8 cellular contexts compared by ENCODE assay signal in the genomic region with DNA sequence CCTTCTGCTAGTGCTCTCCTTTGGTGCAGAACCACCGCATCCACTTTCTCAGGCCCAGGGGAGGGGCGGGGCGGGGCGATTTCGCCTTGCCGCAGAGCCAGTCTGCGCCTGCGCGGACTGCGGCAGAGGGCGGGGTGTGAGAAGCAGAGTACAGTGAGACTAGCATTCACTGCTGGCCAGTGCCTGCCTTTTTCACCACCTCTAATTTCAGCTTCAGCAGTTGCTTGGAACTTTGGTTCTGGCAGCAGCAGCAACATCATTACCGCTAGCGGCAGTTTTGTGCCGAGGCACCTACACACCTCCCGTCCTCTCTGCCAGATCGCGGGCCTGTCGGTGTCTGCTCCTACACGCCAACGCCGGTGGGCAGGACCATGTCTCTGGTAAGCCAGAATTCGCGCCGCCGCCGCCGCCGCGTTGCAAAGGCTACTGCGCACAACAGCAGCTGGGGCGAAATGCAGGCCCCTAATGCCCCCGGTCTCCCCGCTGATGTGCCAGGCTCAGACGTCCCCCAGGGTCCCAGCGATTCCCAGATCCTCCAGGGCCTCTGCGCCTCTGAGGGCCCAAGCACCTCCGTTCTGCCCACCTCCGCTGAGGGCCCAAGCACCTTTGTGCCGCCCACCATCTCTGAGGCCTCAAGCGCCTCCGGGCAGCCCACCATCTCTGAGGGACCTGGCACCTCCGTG. TPM values are rescaled to one million over a fixed set of nuclear protein-coding genes. Genes with fewer than 3 reads are reported as not detected.
A peak's percentile ranks its signal among the peaks of the same experiment; 100 is the strongest.
DNase-seq lines count a peak whose midpoint lies in the region; ATAC-seq and TF ChIP-seq lines count a peak whose summit lies in the region.

A gene with protein sequence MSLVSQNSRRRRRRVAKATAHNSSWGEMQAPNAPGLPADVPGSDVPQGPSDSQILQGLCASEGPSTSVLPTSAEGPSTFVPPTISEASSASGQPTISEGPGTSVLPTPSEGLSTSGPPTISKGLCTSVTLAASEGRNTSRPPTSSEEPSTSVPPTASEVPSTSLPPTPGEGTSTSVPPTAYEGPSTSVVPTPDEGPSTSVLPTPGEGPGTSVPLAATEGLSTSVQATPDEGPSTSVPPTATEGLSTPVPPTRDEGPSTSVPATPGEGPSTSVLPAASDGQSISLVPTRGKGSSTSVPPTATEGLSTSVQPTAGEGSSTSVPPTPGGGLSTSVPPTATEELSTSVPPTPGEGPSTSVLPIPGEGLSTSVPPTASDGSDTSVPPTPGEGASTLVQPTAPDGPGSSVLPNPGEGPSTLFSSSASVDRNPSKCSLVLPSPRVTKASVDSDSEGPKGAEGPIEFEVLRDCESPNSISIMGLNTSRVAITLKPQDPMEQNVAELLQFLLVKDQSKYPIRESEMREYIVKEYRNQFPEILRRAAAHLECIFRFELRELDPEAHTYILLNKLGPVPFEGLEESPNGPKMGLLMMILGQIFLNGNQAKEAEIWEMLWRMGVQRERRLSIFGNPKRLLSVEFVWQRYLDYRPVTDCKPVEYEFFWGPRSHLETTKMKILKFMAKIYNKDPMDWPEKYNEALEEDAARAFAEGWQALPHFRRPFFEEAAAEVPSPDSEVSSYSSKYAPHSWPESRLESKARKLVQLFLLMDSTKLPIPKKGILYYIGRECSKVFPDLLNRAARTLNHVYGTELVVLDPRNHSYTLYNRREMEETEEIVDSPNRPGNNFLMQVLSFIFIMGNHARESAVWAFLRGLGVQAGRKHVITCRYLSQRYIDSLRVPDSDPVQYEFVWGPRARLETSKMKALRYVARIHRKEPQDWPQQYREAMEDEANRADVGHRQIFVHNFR (plus strand): TSS at position 151 of the 683 bp plus-strand sequence. CDS start 221 bp downstream, at position 372.

- H3K9ac ChIP-seq in mesenchymal stem cell (ENCODE audit: low read length), result peak within 1 kb of the TSS; percentile 84

- H3K9me3 Mint-ChIP-seq in effector memory CD8-positive, alpha-beta T cell, result no peaks in the 10 kb centered on the region

- peak within 1 kb of the TSS; percentile 93 to 94 for H3K4me3 Mint-ChIP-seq in effector memory CD8-positive, alpha-beta T cell

- peaks cover 2% of the 10 kb centered on the region for H3K79me1 ChIP-seq in mesenchymal stem cell (replicated peaks; ENCODE audit: low read length, poor library complexity, severe bottlenecking)

- no peak within 1 kb of the TSS for H2BK120ac ChIP-seq in mesenchymal stem cell (ENCODE audit: low read depth, low read length)

- no peaks in the 10 kb centered on the region for H3K27me3 Mint-ChIP-seq in effector memory CD8-positive, alpha-beta T cell

- H4K91ac ChIP-seq in mesenchymal stem cell (ENCODE audit: low read length), result no peak within 1 kb of the TSS

- no peaks in the 10 kb centered on the region for H3K36me3 ChIP-seq in mesenchymal stem cell (ENCODE audit: control insufficient read depth in 1 of 2, insufficient read depth in 2 of 2, low read depth in 1 of 2, low read length in 2 of 2)

- ATAC-seq in GM18861 (IDR thresholded peaks at IDR 0.05; ENCODE audit: unreplicated experiment), result peak; percentile 85
- peak; percentile 93 for ATAC-seq in HG03095 (IDR thresholded peaks at IDR 0.05; ENCODE audit: unreplicated experiment)
- peak; percentile 77 for ATAC-seq in effector memory CD8-positive, alpha-beta T cell (replicated peaks)

- no peak within 1 kb of the TSS for H2AFZ ChIP-seq in mesenchymal stem cell (ENCODE audit: low read depth, low read length)

- no peak for TF ChIP-seq CTCF in 22Rv1 (IDR thresholded peaks at IDR 0.05)

- peak within 1 kb of the TSS; percentile 85 to 90 for H3K27ac Mint-ChIP-seq in effector memory CD8-positive, alpha-beta T cell

- H2BK15ac ChIP-seq in mesenchymal stem cell (ENCODE audit: low read depth, poor library complexity, severe bottlenecking), result no peak within 1 kb of the TSS

- H3K4me2 ChIP-seq in mesenchymal stem cell (ENCODE audit: low read length, poor library complexity, severe bottlenecking), result peak within 1 kb of the TSS; percentile 62

- no peaks in the 10 kb centered on the region for H3K27me3 ChIP-seq in mesenchymal stem cell (ENCODE audit: control insufficient read depth in 1 of 2, insufficient read depth in 1 of 2, low read length in 2 of 2)

- DNase-seq in NCI-H345 treated with DMSO at 0.1 percent for 48 hours (lab: John Stamatoyannopoulos, UW; ENCODE audit: unreplicated experiment) (peak; percentile 61), mesenchymal stem cell (peak; percentile 29)
- DNase-seq in activated CD8-positive, alpha-beta memory T cell treated with anti-CD3 and anti-CD28 coated beads for 4 hours (ENCODE audit: low read depth in 2 of 2), result peak; percentile 56 to 60
- DNase-seq in effector memory CD8-positive, alpha-beta T cell, result peak; percentile 66 to 70 (median 70)
- peak; percentile 71 for DNase-seq in stimulated activated CD8-positive, alpha-beta memory T cell treated with anti-CD3 and anti-CD28 coated beads, Interleukin-12 subunit alpha, Interleukin-12 subunit beta, amount 100 ng/mL, for 4 hours (ENCODE audit: low read depth)

- H3K23ac ChIP-seq in mesenchymal stem cell (ENCODE audit: low read length in 2 of 2), result no peak within 1 kb of the TSS

- peak within 1 kb of the TSS; percentile 66 to 83 for H3K4me3 ChIP-seq in mesenchymal stem cell (ENCODE audit: insufficient read depth in 1 of 2, low read depth in 1 of 2, low read length in 2 of 2)

- H3K4me1 Mint-ChIP-seq in effector memory CD8-positive, alpha-beta T cell (ENCODE audit: low read depth in 2 of 2), result peaks cover 11 to 26% of the 10 kb centered on the region in 2 donors

- no peaks in the 10 kb centered on the region for H3K9me3 ChIP-seq in mesenchymal stem cell (ENCODE audit: control insufficient read depth, low read length)

- H3K36me3 Mint-ChIP-seq in effector memory CD8-positive, alpha-beta T cell (ENCODE audit: insufficient read depth), result peaks cover 3% of the 10 kb centered on the region

- under 1% methylated on average over 30 of the region's 42 CpGs for WGBS in mesenchymal stem cell

- H2BK12ac ChIP-seq in mesenchymal stem cell (ENCODE audit: low read length in 2 of 2), result no peak within 1 kb of the TSS

- no peak within 1 kb of the TSS for H2AK5ac ChIP-seq in mesenchymal stem cell (ENCODE audit: low read length, severe bottlenecking)

- H4K8ac ChIP-seq in mesenchymal stem cell (ENCODE audit: low read length), result no peak within 1 kb of the TSS

- no peak within 1 kb of the TSS for H3K4ac ChIP-seq in mesenchymal stem cell (ENCODE audit: low read depth in 1 of 2, low read length in 2 of 2)

- no peak within 1 kb of the TSS for H3K14ac ChIP-seq in mesenchymal stem cell (ENCODE audit: low read length in 2 of 2)

- H2BK5ac ChIP-seq in mesenchymal stem cell (ENCODE audit: low read depth, low read length, poor library complexity, severe bottlenecking), result no peak within 1 kb of the TSS

- H3K4me1 ChIP-seq in mesenchymal stem cell (ENCODE audit: control insufficient read depth, insufficient read depth, low read depth, low read length), result peaks cover 7% of the 10 kb centered on the region

- no peak within 1 kb of the TSS for H3K18ac ChIP-seq in mesenchymal stem cell (ENCODE audit: low read depth in 1 of 2, low read length in 2 of 2)

- H3K27ac ChIP-seq in 22Rv1 (peak within 1 kb of the TSS; percentile 54), mesenchymal stem cell (ENCODE audit: low read length, poor library complexity, severe bottlenecking) (no peak within 1 kb of the TSS)

RNA-seq across cellular contexts. Expression of the gene that starts here (rescaled TPM):
- polyA plus RNA-seq in mesenchymal stem cell (2013, experiment 1 of 2), result 0.10 TPM
- polyA plus RNA-seq in mesenchymal stem cell (2013, experiment 2 of 2), result 0.07 TPM
